In genomic region chr15:76460347-76460746, GRCh38 we compare ENCODE assay signal across 21 cellular contexts.
DNase-seq lines count a peak whose midpoint lies in the region; ATAC-seq, FAIRE-seq and TF ChIP-seq lines count a peak whose summit lies in the region.
"Had no signal": no experiment of that assay in that cellular context is flagged by ENCODE, and none has a peak within 500 bp of the region (broad histone marks: within the 10 kb centered on the region; RNA-seq: fewer than 3 reads in every experiment).

No MANE protein-coding gene starts in this region.

- POLR2A ChIA-PET in HEK293 (lab: Yijun Ruan, JAX) (no interaction called here), GM12878 (lab: Charles Lee) (no interaction called here)

- no peaks in the 10 kb centered on the region for H3F3A ChIP-seq in GM23338 (replicated peaks; ENCODE audit: low read depth)

- in situ Hi-C loops in GM12878 (cut with MboI), result no loop called here

- TF ChIP-seq CTCF in D721Med (IDR thresholded peaks at IDR 0.05; ENCODE audit: insufficient read depth, missing control alignments) (no peak), HEK293 (tag by site-specific recombination; IDR thresholded peaks at IDR 0.05) (no peak), GM12878 (IDR thresholded peaks at IDR 0.05 in 2 of 3, conservative IDR thresholded peaks at IDR 0.05 in 1 of 3; ENCODE audit: control insufficient read depth in 2 of 3, extremely low read depth in 1 of 3, insufficient read depth in 1 of 3, low read depth in 3 of 3, low read length in 3 of 3) (no peak), GM23338 (conservative IDR thresholded peaks at IDR 0.05; ENCODE audit: low read depth in 2 of 2) (no peak), GM10266 (IDR thresholded peaks at IDR 0.05; ENCODE audit: control insufficient read depth, insufficient read depth, low read depth, missing control alignments) (no peak)

- no peaks in the 10 kb centered on the region for H3K27me3 ChIP-seq in GM12878 (replicated peaks in 1 of 2; ENCODE audit: control insufficient read depth in 2 of 2, insufficient read depth in 2 of 2, low read length in 1 of 2)
- H3K27me3 ChIP-seq in GM23338 (ENCODE audit: insufficient read depth), result no peaks in the 10 kb centered on the region
- H3K27me3 ChIP-seq: BE2C, BLaER1 had no signal

- H3K4me3 Mint-ChIP-seq in GM23338, result no peak overlapping the region
- H3K4me3 Mint-ChIP-seq: CD14-positive monocyte; CD4-positive, alpha-beta memory T cell; CD4-positive, CD25-positive, alpha-beta regulatory T cell; CD8-positive, alpha-beta memory T cell had no signal

- SMC1A ChIA-PET in GM12878 (lab: Charles Lee; ENCODE audit: uncharacterized antibody, unreplicated experiment), result interaction anchor here (0.7 kb wide), 1 partner anchor 115 kb away, joined by 3 read pairs; no protein-coding TSS in a partner anchor

- FAIRE-seq in D721Med (lab: Jason Lieb, UNC), result peak; percentile 11
- FAIRE-seq in GM12878 (lab: Jason Lieb, UNC), result peak; percentile 70
- FAIRE-seq: A204.1, G401.6, GM12891 had no signal

- no peak for TF ChIP-seq RAD21 in GM12878 (IDR thresholded peaks at IDR 0.05; ENCODE audit: insufficient read depth, low read depth, low read length)

- no peak overlapping the region for H3K27ac Mint-ChIP-seq in GM23338
- H3K27ac Mint-ChIP-seq: CD14-positive monocyte; CD4-positive, alpha-beta memory T cell; CD4-positive, CD25-positive, alpha-beta regulatory T cell; CD8-positive, alpha-beta memory T cell had no signal

- ATAC-seq in GM12878, result no peak
- no peak for ATAC-seq in GM23338
- ATAC-seq in esophagus mucosa, result no peak

- no peaks in the 10 kb centered on the region for H3K36me3 ChIP-seq in HEK293 (ENCODE audit: control insufficient read depth in 2 of 2, insufficient read depth in 1 of 2, low read length in 2 of 2)
- no peaks in the 10 kb centered on the region for H3K36me3 ChIP-seq in GM12878 (ENCODE audit: control insufficient read depth in 2 of 2, insufficient read depth in 2 of 2, low read length in 1 of 2)
- no peaks in the 10 kb centered on the region for H3K36me3 ChIP-seq in GM23338 (ENCODE audit: insufficient read depth)
- H3K36me3 ChIP-seq: BE2C, BLaER1 had no signal

- WGBS in GM12878 (ENCODE audit: insufficient coverage, insufficient replicate concordance, low lambda C conversion rate, missing lambda C conversion rate), result 98% methylated on average over 3 of the region's 3 CpGs

- H3K9me3 ChIP-seq in HEK293 (ENCODE audit: control insufficient read depth, insufficient read depth, low read depth, low read length), result no peaks in the 10 kb centered on the region
- no peaks in the 10 kb centered on the region; the same call in 1 of the 3 replicates for H3K9me3 ChIP-seq in GM12878 (replicated peaks; ENCODE audit: control insufficient read depth, insufficient read depth, low read length)
- H3K9me3 ChIP-seq: BE2C had no signal

- H3K27me3 Mint-ChIP-seq in GM23338 (ENCODE audit: insufficient read depth, low read depth, poor library complexity), result no peaks in the 10 kb centered on the region
- H3K27me3 Mint-ChIP-seq: CD4-positive, alpha-beta memory T cell; CD4-positive, CD25-positive, alpha-beta regulatory T cell had no signal

- peaks cover under 1% of the 10 kb centered on the region; the same call in 1 of the 3 replicates for H3K9me3 Mint-ChIP-seq in GM23338

- no peak overlapping the region for H3K4me3 ChIP-seq in HEK293 (ENCODE audit: low read depth, low read length)
- H3K4me3 ChIP-seq in GM12878, result no peak overlapping the region
- no peak overlapping the region for H3K4me3 ChIP-seq in GM23338
- H3K4me3 ChIP-seq: BLaER1 had no signal

- no peak overlapping the region for H3K27ac ChIP-seq in HEK293 (ENCODE audit: extremely low read depth, low read depth, low read length)
- H3K27ac ChIP-seq in GM12878 (ENCODE audit: control insufficient read depth, insufficient read depth), result no peak overlapping the region
- no peak overlapping the region for H3K27ac ChIP-seq in GM23338 (ENCODE audit: low read depth)
- H3K27ac ChIP-seq: BLaER1 had no signal

- no peak overlapping the region for H3K9ac ChIP-seq in GM12878 (ENCODE audit: control insufficient read depth, insufficient read depth, low read length)
- H3K9ac ChIP-seq: BLaER1 had no signal

- CTCF ChIA-PET in HEK293 (lab: Yijun Ruan, JAX), result no interaction called here
- CTCF ChIA-PET in GM12878 (lab: Yijun Ruan, JAX), result interaction anchor here (0.9 kb wide), 1 partner anchor 17 kb away, joined by 3 read pairs; no protein-coding TSS in a partner anchor

- DNase-seq in D721Med (ENCODE audit: insufficient read length, low spot score), result no peak
- DNase-seq in GM12878 (ENCODE audit: low read depth, low spot score), result no peak
- no peak for DNase-seq in GM23338 (ENCODE audit: low spot score)
- DNase-seq in GM10266 (ENCODE audit: extremely low spot score), result no peak
- DNase-seq: 8988T; ACHN; BE2C; C1 segment of cervical spinal cord; CD4-positive, alpha-beta memory T cell; CD4-positive, CD25-positive, alpha-beta regulatory T cell; CD8-positive, alpha-beta memory T cell; COR-L47; DMS79 treated with DMSO at 0.1 percent for 48 hours; GF-D8 had no signal

- H3K4me1 Mint-ChIP-seq in GM23338, result no peaks in the 10 kb centered on the region
- H3K4me1 Mint-ChIP-seq: CD14-positive monocyte; CD4-positive, alpha-beta memory T cell; CD4-positive, CD25-positive, alpha-beta regulatory T cell; CD8-positive, alpha-beta memory T cell had no signal

- no peaks in the 10 kb centered on the region for H4K20me1 ChIP-seq in GM12878 (ENCODE audit: control insufficient read depth, insufficient read depth)
- no peaks in the 10 kb centered on the region for H4K20me1 ChIP-seq in GM23338 (replicated peaks; ENCODE audit: insufficient read depth)
- H4K20me1 ChIP-seq: BLaER1 had no signal

- H3K4me2 ChIP-seq in GM12878 (ENCODE audit: control insufficient read depth, insufficient read depth), result no peak overlapping the region
- H3K4me2 ChIP-seq in GM23338, result no peak overlapping the region
- H3K4me2 ChIP-seq: BLaER1 had no signal

- H3K36me3 Mint-ChIP-seq in GM23338 (ENCODE audit: low read depth), result peaks cover 2% of the 10 kb centered on the region; the same call in 1 of the 3 replicates

- H3K4me1 ChIP-seq in HEK293 (ENCODE audit: control insufficient read depth, insufficient read depth, low read length), result no peaks in the 10 kb centered on the region
- no peaks in the 10 kb centered on the region for H3K4me1 ChIP-seq in GM12878 (ENCODE audit: control insufficient read depth, insufficient read depth, low read length)
- H3K4me1 ChIP-seq in GM23338 (ENCODE audit: insufficient read depth), result no peaks in the 10 kb centered on the region
- H3K4me1 ChIP-seq: BE2C, BLaER1 had no signal

- no peaks in the 10 kb centered on the region for H3K79me2 ChIP-seq in GM12878 (ENCODE audit: control insufficient read depth, insufficient read depth, low read length)
- no peaks in the 10 kb centered on the region for H3K79me2 ChIP-seq in GM23338 (replicated peaks; ENCODE audit: insufficient read depth)

- no peaks in the 10 kb centered on the region for H3K9me2 ChIP-seq in GM23338 (ENCODE audit: insufficient read depth)

- TF ChIP-seq EP300 in GM12878 (IDR thresholded peaks at IDR 0.05; ENCODE audit: borderline replicate concordance in 1 of 2, control insufficient read depth in 1 of 2, low read depth in 2 of 2, low read length in 2 of 2), result no peak

- H2AFZ ChIP-seq in GM12878 (ENCODE audit: control insufficient read depth, low read depth, low read length), result no peak overlapping the region
- H2AFZ ChIP-seq in GM23338, result no peak overlapping the region

- TF ChIP-seq POLR2A in GM12878 (IDR thresholded peaks at IDR 0.05; ENCODE audit: low read depth, low read length), result no peak

- BruUV-seq in GM12878 (replicated peaks; lab: Mats Ljungman, UMichigan), result no TSS peak

- RAD21 ChIA-PET in GM12878 (lab: Charles Lee; ENCODE audit: unreplicated experiment), result no interaction called here

- intact Hi-C loops in GM12878 (cut with micrococcal nuclease; ENCODE audit: unreplicated experiment), result no loop called here

TF ChIP-seq in HEK293, 187 proteins besides CTCF, POLR2A, EP300 and RAD21:
- TF ChIP-seq PBX3 (CRISPR knock-in tag; IDR thresholded peaks at IDR 0.05) (no peak), ZNF558 (tag by site-specific recombination; IDR thresholded peaks at IDR 0.05) (peak; percentile 97)

TF ChIP-seq in GM12878, 131 proteins besides CTCF, POLR2A, EP300 and RAD21 (continues in another document):
- no peak for TF ChIP-seq RAD51 (IDR thresholded peaks at IDR 0.05)
- TF ChIP-seq SUZ12 (IDR thresholded peaks at IDR 0.05; ENCODE audit: unreplicated experiment), result no peak
- TF ChIP-seq MXI1 (IDR thresholded peaks at IDR 0.05; ENCODE audit: low read depth, low read length), result no peak
- no peak for TF ChIP-seq SMARCA5 (IDR thresholded peaks at IDR 0.05)
- TF ChIP-seq BHLHE40 (IDR thresholded peaks at IDR 0.05; ENCODE audit: borderline replicate concordance in 1 of 2, low read depth in 2 of 2, low read length in 1 of 2), result no peak
- no peak for TF ChIP-seq BRCA1 (IDR thresholded peaks at IDR 0.05; ENCODE audit: low read depth, low read length)
- TF ChIP-seq, protein P1, sequence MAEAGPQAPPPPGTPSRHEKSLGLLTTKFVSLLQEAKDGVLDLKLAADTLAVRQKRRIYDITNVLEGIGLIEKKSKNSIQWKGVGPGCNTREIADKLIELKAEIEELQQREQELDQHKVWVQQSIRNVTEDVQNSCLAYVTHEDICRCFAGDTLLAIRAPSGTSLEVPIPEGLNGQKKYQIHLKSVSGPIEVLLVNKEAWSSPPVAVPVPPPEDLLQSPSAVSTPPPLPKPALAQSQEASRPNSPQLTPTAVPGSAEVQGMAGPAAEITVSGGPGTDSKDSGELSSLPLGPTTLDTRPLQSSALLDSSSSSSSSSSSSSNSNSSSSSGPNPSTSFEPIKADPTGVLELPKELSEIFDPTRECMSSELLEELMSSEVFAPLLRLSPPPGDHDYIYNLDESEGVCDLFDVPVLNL (IDR thresholded peaks at IDR 0.05; ENCODE audit: low read depth, low read length), result no peak

TF ChIP-seq in GM23338, 12 proteins besides CTCF, POLR2A, EP300 and RAD21 (continues in another document):
- TF ChIP-seq, protein P2, sequence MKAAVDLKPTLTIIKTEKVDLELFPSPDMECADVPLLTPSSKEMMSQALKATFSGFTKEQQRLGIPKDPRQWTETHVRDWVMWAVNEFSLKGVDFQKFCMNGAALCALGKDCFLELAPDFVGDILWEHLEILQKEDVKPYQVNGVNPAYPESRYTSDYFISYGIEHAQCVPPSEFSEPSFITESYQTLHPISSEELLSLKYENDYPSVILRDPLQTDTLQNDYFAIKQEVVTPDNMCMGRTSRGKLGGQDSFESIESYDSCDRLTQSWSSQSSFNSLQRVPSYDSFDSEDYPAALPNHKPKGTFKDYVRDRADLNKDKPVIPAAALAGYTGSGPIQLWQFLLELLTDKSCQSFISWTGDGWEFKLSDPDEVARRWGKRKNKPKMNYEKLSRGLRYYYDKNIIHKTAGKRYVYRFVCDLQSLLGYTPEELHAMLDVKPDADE (IDR thresholded peaks at IDR 0.05), result no peak
